ENCODE assay signal across 18 cellular contexts in genomic region chr2:43179947-43180346, GRCh38. TPM values are rescaled to one million over a fixed set of nuclear protein-coding genes. Genes with fewer than 3 reads are reported as not detected.
DNase-seq lines count a peak whose midpoint lies in the region; ATAC-seq, FAIRE-seq and TF ChIP-seq lines count a peak whose summit lies in the region.
"Had no signal": no experiment of that assay in that cellular context is flagged by ENCODE, and none has a peak within 500 bp of the region (broad histone marks: within the 10 kb centered on the region; RNA-seq: fewer than 3 reads in every experiment).

No MANE protein-coding gene starts in this region.

- H3K27me3 Mint-ChIP-seq in CD4-positive, alpha-beta memory T cell, result no peaks in the 10 kb centered on the region

- no peaks in the 10 kb centered on the region for H3K27me3 ChIP-seq in CD4-positive, alpha-beta memory T cell (ENCODE audit: insufficient read depth, low read length)
- H3K27me3 ChIP-seq in RWPE2 (ENCODE audit: insufficient read depth, poor library complexity, severe bottlenecking) (no peaks in the 10 kb centered on the region), keratinocyte (ENCODE audit: control insufficient read depth, extremely low read depth, insufficient read depth, low read length) (no peaks in the 10 kb centered on the region), stomach (no peaks in the 10 kb centered on the region)
- no peaks in the 10 kb centered on the region for H3K27me3 ChIP-seq in effector memory CD4-positive, alpha-beta T cell (replicated peaks; ENCODE audit: control insufficient read depth, insufficient read depth, low read length, poor library complexity, severe bottlenecking)
- H3K27me3 ChIP-seq: heart right ventricle had no signal

- no peak for FAIRE-seq in keratinocyte (lab: Jason Lieb, UNC)
- FAIRE-seq: astrocyte, HTR-8/SVneo had no signal

- peaks cover 1 to 6% of the 10 kb centered on the region in 2 donors for H3K36me3 Mint-ChIP-seq in CD4-positive, alpha-beta memory T cell

- CTCF ChIA-PET in CD4-positive, alpha-beta memory T cell (lab: Charles Lee; ENCODE audit: partially characterized antibody), result interaction anchor here (0.9 to 18.8 kb wide), 6 partner anchors 10 to 304 kb away, joined by 3 to 361 read pairs (median 63); no protein-coding TSS in a partner anchor

- intact Hi-C loops in CD4-positive, alpha-beta memory T cell (cut with micrococcal nuclease), result no loop called here
- intact Hi-C loops in stomach (cut with DNase I; ENCODE audit: low total_unique reads), result no loop called here

- no peak overlapping the region for H3K4me2 ChIP-seq in keratinocyte (ENCODE audit: control insufficient read depth, extremely low read depth, insufficient read depth, low read depth, low read length)

- peaks cover 58 to 80% (median 67%) of the 10 kb centered on the region in 4 donors for H3K4me1 Mint-ChIP-seq in CD4-positive, alpha-beta memory T cell

- ATAC-seq in RWPE2 (ENCODE audit: low read depth), result no peak
- ATAC-seq: heart right ventricle had no signal

- no peak overlapping the region for H3K4me3 Mint-ChIP-seq in CD4-positive, alpha-beta memory T cell
- H3K4me3 Mint-ChIP-seq: dendritic cell treated with granulocyte-macrophage colony-stimulating factor and Interleukin-4, amounts not matched to agents 40 ng/mL and 50 ng/mL, for 4 days had no signal

- no peak for TF ChIP-seq CTCF in RWPE2 (IDR thresholded peaks at IDR 0.05; ENCODE audit: poor library complexity, severe bottlenecking)
- no peak for TF ChIP-seq CTCF in keratinocyte (optimal IDR thresholded peaks at IDR 0.05 in 1 of 3, IDR thresholded peaks at IDR 0.05 in 1 of 3, conservative IDR thresholded peaks at IDR 0.05 in 1 of 3; ENCODE audit: extremely low read depth in 1 of 3, insufficient read depth in 2 of 3, low read length in 3 of 3)
- no peak for TF ChIP-seq CTCF in stomach (IDR thresholded peaks at IDR 0.05)

- POLR2A ChIA-PET in CD4-positive, alpha-beta memory T cell (lab: Charles Lee; ENCODE audit: partially characterized antibody), result interaction anchor here (0.8 to 65.0 kb wide), 4 partner anchors 10 to 45 kb away, joined by 3 to 6960 read pairs (median 620); partner anchors contain the start of gene ZFP36L2

- no peak for TF ChIP-seq EP300 in stomach (IDR thresholded peaks at IDR 0.05)

- H3K9ac ChIP-seq in keratinocyte (ENCODE audit: control insufficient read depth, extremely low read depth, insufficient read depth, low read length), result peak overlapping the region; percentile 32

- no peaks in the 10 kb centered on the region for H3K9me1 ChIP-seq in keratinocyte (ENCODE audit: control insufficient read depth, extremely low read depth, insufficient read depth, low read length)

- no peaks in the 10 kb centered on the region for H3K79me2 ChIP-seq in keratinocyte (ENCODE audit: control insufficient read depth, insufficient read depth, low read length)

- no peak overlapping the region for H2AFZ ChIP-seq in keratinocyte (ENCODE audit: control insufficient read depth, low read length)

- no peak for DNase-seq in CD4-positive, alpha-beta memory T cell
- DNase-seq in RWPE2 (ENCODE audit: low spot score) (no peak), keratinocyte (ENCODE audit: low read depth, low spot score) (no peak), stomach (no peak), NCI-H526 treated with DMSO at 0.1 percent for 48 hours (lab: John Stamatoyannopoulos, UW) (no peak), substantia nigra (lab: John Stamatoyannopoulos, UW) (no peak), SHP77 treated with DMSO at 0.1 percent for 48 hours (lab: John Stamatoyannopoulos, UW) (no peak)
- DNase-seq in effector memory CD4-positive, alpha-beta T cell, result no peak
- DNase-seq: activated CD4-positive, CD25-positive, alpha-beta regulatory T cell; activated effector memory CD4-positive, alpha-beta T cell treated with Interleukin-2 at 50 U/mL for 16 hours; COR-L47; heart right ventricle; NCI-H2081 treated with DMSO at 0.1 percent for 48 hours; NCI-H748 treated with DMSO at 0.1 percent for 48 hours; retina had no signal

- no peak overlapping the region for H3K27ac ChIP-seq in CD4-positive, alpha-beta memory T cell (ENCODE audit: low read depth, low read length)
- peak overlapping the region; percentile 78 for H3K27ac ChIP-seq in RWPE2 (ENCODE audit: poor library complexity, severe bottlenecking)
- H3K27ac ChIP-seq in keratinocyte (ENCODE audit: control insufficient read depth, insufficient read depth, low read length), result no peak overlapping the region
- H3K27ac ChIP-seq in stomach, result peak overlapping the region in 4 of 5 donors; percentile 83 to 90 (median 87)
- H3K27ac ChIP-seq in effector memory CD4-positive, alpha-beta T cell (ENCODE audit: insufficient read depth, low read length, poor library complexity, severe bottlenecking), result no peak overlapping the region
- no peak overlapping the region for H3K27ac ChIP-seq in substantia nigra (ENCODE audit: low read depth, low read length, poor library complexity, severe bottlenecking)

- WGBS in stomach, 5 donors, result 84 to 96% (median 87%) methylated on average over 5 to 8 of the region's 8 CpGs

- H3K4me1 ChIP-seq in CD4-positive, alpha-beta memory T cell (ENCODE audit: insufficient read depth, low read length), result peaks cover 84% of the 10 kb centered on the region
- peaks cover 33% of the 10 kb centered on the region for H3K4me1 ChIP-seq in RWPE2 (ENCODE audit: insufficient read depth, poor library complexity, severe bottlenecking)
- peaks cover 38% of the 10 kb centered on the region for H3K4me1 ChIP-seq in keratinocyte (ENCODE audit: control insufficient read depth, extremely low read depth, insufficient read depth, low read length)
- H3K4me1 ChIP-seq in stomach, result peaks cover 26 to 56% (median 34%) of the 10 kb centered on the region in 4 donors
- H3K4me1 ChIP-seq in effector memory CD4-positive, alpha-beta T cell (ENCODE audit: control insufficient read depth, insufficient read depth, low read length, poor library complexity, severe bottlenecking), result peaks cover 53% of the 10 kb centered on the region

- no peaks in the 10 kb centered on the region for H3K36me3 ChIP-seq in CD4-positive, alpha-beta memory T cell (ENCODE audit: insufficient read depth, low read length)
- H3K36me3 ChIP-seq in RWPE2 (ENCODE audit: low read depth) (no peaks in the 10 kb centered on the region), keratinocyte (ENCODE audit: control insufficient read depth in 2 of 2, extremely low read depth in 1 of 2, insufficient read depth in 2 of 2, low read length in 2 of 2) (no peaks in the 10 kb centered on the region), stomach (no peaks in the 10 kb centered on the region)
- no peaks in the 10 kb centered on the region for H3K36me3 ChIP-seq in effector memory CD4-positive, alpha-beta T cell (ENCODE audit: control insufficient read depth, insufficient read depth, low read length)
- H3K36me3 ChIP-seq: heart right ventricle had no signal

- H3K9me3 ChIP-seq in CD4-positive, alpha-beta memory T cell (ENCODE audit: control insufficient read depth in 1 of 2, low read length in 2 of 2), result no peaks in the 10 kb centered on the region
- no peaks in the 10 kb centered on the region for H3K9me3 ChIP-seq in RWPE2 (ENCODE audit: severe bottlenecking)
- H3K9me3 ChIP-seq in keratinocyte (ENCODE audit: control insufficient read depth, low read depth, low read length), result no peaks in the 10 kb centered on the region
- H3K9me3 ChIP-seq in stomach, result peaks cover 0 to 8% (median 4%) of the 10 kb centered on the region in 4 donors
- H3K9me3 ChIP-seq in effector memory CD4-positive, alpha-beta T cell (ENCODE audit: control insufficient read depth, low read length), result no peaks in the 10 kb centered on the region

- H3K9me3 Mint-ChIP-seq in CD4-positive, alpha-beta memory T cell, result peaks cover 0 to 2% (median 0%) of the 10 kb centered on the region in 8 donors
- H3K9me3 Mint-ChIP-seq: dendritic cell treated with granulocyte-macrophage colony-stimulating factor and Interleukin-4, amounts not matched to agents 40 ng/mL and 50 ng/mL, for 4 days had no signal

- no peaks in the 10 kb centered on the region for H4K20me1 ChIP-seq in keratinocyte (ENCODE audit: control insufficient read depth, extremely low read depth, insufficient read depth, low read length)

- H3K27ac Mint-ChIP-seq in CD4-positive, alpha-beta memory T cell, result peak overlapping the region in 4 of 7 donors; percentile 50 to 98 (median 96)

- TF ChIP-seq POLR2A in stomach (IDR thresholded peaks at IDR 0.05), result no peak

- H3K4me3 ChIP-seq in CD4-positive, alpha-beta memory T cell (ENCODE audit: low read length in 2 of 2), result no peak overlapping the region
- H3K4me3 ChIP-seq in RWPE2 (ENCODE audit: severe bottlenecking), result no peak overlapping the region
- no peak overlapping the region for H3K4me3 ChIP-seq in keratinocyte (ENCODE audit: control insufficient read depth in 2 of 3, extremely low read depth in 1 of 3, insufficient read depth in 2 of 3, low read depth in 1 of 3, low read length in 3 of 3)
- no peak overlapping the region for H3K4me3 ChIP-seq in stomach
- no peak overlapping the region for H3K4me3 ChIP-seq in effector memory CD4-positive, alpha-beta T cell (ENCODE audit: insufficient read depth, low read depth, low read length, poor library complexity, severe bottlenecking)
- H3K4me3 ChIP-seq: heart right ventricle had no signal

- dilution Hi-C loops in keratinocyte (cut with MboI; ENCODE audit: extremely low pct_ligation_motif_present, low sequenced_read_pairs), result no loop called here

RNA-seq across cellular contexts. Expression of gene ZFP36L2, which starts 46.5 kb away (rescaled TPM):
- 100 to 1,000 TPM; 456 to 464 TPM for total RNA-seq in CD4-positive, alpha-beta memory T cell
- polyA plus RNA-seq in CD4-positive, alpha-beta memory T cell, result 100 to 1,000 TPM; 271 to 523 TPM
- 27.1 to 52.4 TPM (median 48.5 TPM) in 3 replicates for polyA plus RNA-seq in keratinocyte
- polyA plus RNA-seq in keratinocyte (2011; ENCODE audit: low read depth), result 190 TPM
- polyA plus RNA-seq in keratinocyte (2011; cell fraction: cytosol; rRNA removed), result 38.1 and 45.1 TPM in 2 replicates
- polyA plus RNA-seq in keratinocyte (2011; cell fraction: nucleus; rRNA removed), result 77.7 and 84.9 TPM in 2 replicates
- polyA plus RNA-seq in keratinocyte (2012; ENCODE audit: low replicate concordance), result 151 and 162 TPM in 2 replicates
- 7.8 to 24.2 TPM (median 16.0 TPM) in 3 replicates for polyA minus RNA-seq in keratinocyte
- 89.6 TPM for polyA minus RNA-seq in keratinocyte (2011; cell fraction: cytosol; rRNA and poly(A)+ RNA removed)
- 50.5 and 70.1 TPM in 2 replicates for polyA minus RNA-seq in keratinocyte (2011; cell fraction: nucleus; rRNA and poly(A)+ RNA removed)
- 100 to 1,000 TPM in 3 of 5 donors, 10 to 100 TPM in 2; 49.1 to 189 (median 109) TPM for total RNA-seq in stomach
- polyA plus RNA-seq in stomach, result 10 to 100 TPM; 43.7 to 89.2 (median 44.0) TPM

Comparison
In these comparisons a context has a peak if more than half of its experiments do, and no peak if none do; other contexts are left out.
1. H3K27ac ChIP-seq: peak in RWPE2 (single experiment) and stomach (4 of 5); none in CD4-positive, alpha-beta memory T cell (single experiment), keratinocyte (single experiment), effector memory CD4-positive, alpha-beta T cell (single experiment) and substantia nigra (single experiment).